In genomic region chr5:123813937-123814624, GRCh38 we compare ENCODE assay signal across 9 cellular contexts.
A peak's percentile ranks its signal among the peaks of the same experiment; 100 is the strongest.
DNase-seq lines count a peak whose midpoint lies in the region; ATAC-seq, FAIRE-seq and TF ChIP-seq lines count a peak whose summit lies in the region.
"Had no signal": no experiment of that assay in that cellular context is flagged by ENCODE, and none has a peak within 500 bp of the region (broad histone marks: within the 10 kb centered on the region; RNA-seq: fewer than 3 reads in every experiment).

No MANE protein-coding gene starts in this region.

- no peaks in the 10 kb centered on the region for H3K9me3 ChIP-seq in GM12878 (replicated peaks; ENCODE audit: control insufficient read depth, insufficient read depth, low read length)

- H3K9ac ChIP-seq in GM12878 (ENCODE audit: control insufficient read depth, insufficient read depth, low read length), result no peak overlapping the region
- H3K9ac ChIP-seq: KMS-11 had no signal

- H2AFZ ChIP-seq in GM12878 (ENCODE audit: control insufficient read depth, low read depth, low read length), result no peak overlapping the region

- H3K4me1 Mint-ChIP-seq in activated CD4-positive, alpha-beta memory T cell treated with anti-CD3 and anti-CD28 coated beads, Interleukin-2, amount 10 ng/mL, durations not matched to agents 7 days and 5 days, result no peaks in the 10 kb centered on the region

- no peak for FAIRE-seq in GM12878 (lab: Jason Lieb, UNC)

- H3K4me3 Mint-ChIP-seq in activated CD4-positive, alpha-beta memory T cell treated with anti-CD3 and anti-CD28 coated beads, Interleukin-2, amount 10 ng/mL, durations not matched to agents 7 days and 5 days, result no peak overlapping the region

- no peaks in the 10 kb centered on the region for H3K4me1 ChIP-seq in GM12878 (ENCODE audit: control insufficient read depth, insufficient read depth, low read length)

- SMC1A ChIA-PET in GM12878 (lab: Charles Lee; ENCODE audit: uncharacterized antibody, unreplicated experiment), result interaction anchor here (0.7 kb wide), 1 partner anchor 43 kb away, joined by 3 read pairs; no protein-coding TSS in a partner anchor

- TF ChIP-seq RAD21 in GM12878 (IDR thresholded peaks at IDR 0.05; ENCODE audit: insufficient read depth, low read depth, low read length), result no peak

- H3K4me3 ChIP-seq in GM12878, result no peak overlapping the region

- no peak overlapping the region for H3K27ac ChIP-seq in GM12878 (ENCODE audit: control insufficient read depth, insufficient read depth)
- H3K27ac ChIP-seq: KMS-11 had no signal

- H4K20me1 ChIP-seq in GM12878 (ENCODE audit: control insufficient read depth, insufficient read depth), result no peaks in the 10 kb centered on the region

- DNase-seq in NCI-H1930 (lab: John Stamatoyannopoulos, UW) (peak; percentile 82 to 87), GM12878 (ENCODE audit: low read depth, low spot score) (peak; percentile 43), midbrain (lab: John Stamatoyannopoulos, UW) (peak; percentile 30), AG08396 (ENCODE audit: low spot score) (no peak), NCI-H1048 (lab: John Stamatoyannopoulos, UW) (no peak)
- no peak for DNase-seq in activated CD4-positive, alpha-beta memory T cell treated with anti-CD3 and anti-CD28 coated beads, Interleukin-2, amount 10 ng/mL, durations not matched to agents 7 days and 5 days

- H3K36me3 ChIP-seq in GM12878 (ENCODE audit: control insufficient read depth in 2 of 2, insufficient read depth in 2 of 2, low read length in 1 of 2), result no peaks in the 10 kb centered on the region

- no TSS peak for BruUV-seq in GM12878 (replicated peaks; lab: Mats Ljungman, UMichigan)

- POLR2A ChIA-PET in GM12878 (lab: Charles Lee), result interaction anchor here (0.5 to 0.9 kb wide), 3 partner anchors 26 to 1853 kb away, joined by 3 to 5 read pairs (median 3); no protein-coding TSS in a partner anchor
- POLR2A ChIA-PET in activated CD4-positive, alpha-beta memory T cell treated with anti-CD3 and anti-CD28 coated beads, Interleukin-2, amount 10 ng/mL, durations not matched to agents 7 days and 5 days (lab: Charles Lee), result no interaction called here

- RAD21 ChIA-PET in GM12878 (lab: Charles Lee; ENCODE audit: unreplicated experiment), result interaction anchor here (0.5 to 1.1 kb wide), 3 partner anchors 10 to 199 kb away, joined by 3 to 4 read pairs (median 3); no protein-coding TSS in a partner anchor

- H3K36me3 Mint-ChIP-seq in activated CD4-positive, alpha-beta memory T cell treated with anti-CD3 and anti-CD28 coated beads, Interleukin-2, amount 10 ng/mL, durations not matched to agents 7 days and 5 days (ENCODE audit: low read depth), result no peaks in the 10 kb centered on the region

- in situ Hi-C loops in GM12878 (cut with MboI), result no loop called here

- no peaks in the 10 kb centered on the region for H3K27me3 Mint-ChIP-seq in activated CD4-positive, alpha-beta memory T cell treated with anti-CD3 and anti-CD28 coated beads, Interleukin-2, amount 10 ng/mL, durations not matched to agents 7 days and 5 days

- CTCF ChIA-PET in GM12878 (lab: Yijun Ruan, JAX), result interaction anchor here (0.8 kb wide), 1 partner anchor 16 kb away, joined by 3 read pairs; no protein-coding TSS in a partner anchor
- CTCF ChIA-PET in activated CD4-positive, alpha-beta memory T cell treated with anti-CD3 and anti-CD28 coated beads, Interleukin-2, amount 10 ng/mL, durations not matched to agents 7 days and 5 days (lab: Charles Lee), result no interaction called here

- H3K27me3 ChIP-seq in GM12878 (replicated peaks in 1 of 2; ENCODE audit: control insufficient read depth in 2 of 2, insufficient read depth in 2 of 2, low read length in 1 of 2), result no peaks in the 10 kb centered on the region

- no peaks in the 10 kb centered on the region for H3K79me2 ChIP-seq in GM12878 (ENCODE audit: control insufficient read depth, insufficient read depth, low read length)

- ATAC-seq in GM18519 (IDR thresholded peaks at IDR 0.05; ENCODE audit: low FRiP score, unreplicated experiment) (peak; percentile 79), GM12878 (peak; percentile 91), GM19328 (IDR thresholded peaks at IDR 0.05; ENCODE audit: unreplicated experiment) (no peak)

- TF ChIP-seq POLR2A in GM12878 (IDR thresholded peaks at IDR 0.05; ENCODE audit: low read depth, low read length), result no peak

- WGBS in GM12878 (ENCODE audit: insufficient coverage, insufficient replicate concordance, low lambda C conversion rate, missing lambda C conversion rate), result 3% methylated on average over 10 of the region's 10 CpGs

- H3K4me2 ChIP-seq in GM12878 (ENCODE audit: control insufficient read depth, insufficient read depth), result no peak overlapping the region
- H3K4me2 ChIP-seq: KMS-11 had no signal

- H3K27ac Mint-ChIP-seq in activated CD4-positive, alpha-beta memory T cell treated with anti-CD3 and anti-CD28 coated beads, Interleukin-2, amount 10 ng/mL, durations not matched to agents 7 days and 5 days, result no peak overlapping the region

- TF ChIP-seq EP300 in GM12878 (IDR thresholded peaks at IDR 0.05; ENCODE audit: borderline replicate concordance in 1 of 2, control insufficient read depth in 1 of 2, low read depth in 2 of 2, low read length in 2 of 2), result peak in 1 of 2 experiments; percentile 72; a peak in 2 of 4 replicates

- intact Hi-C loops in GM12878 (cut with micrococcal nuclease; ENCODE audit: unreplicated experiment), result no loop called here

- no peaks in the 10 kb centered on the region for H3K9me3 Mint-ChIP-seq in activated CD4-positive, alpha-beta memory T cell treated with anti-CD3 and anti-CD28 coated beads, Interleukin-2, amount 10 ng/mL, durations not matched to agents 7 days and 5 days

- no peak for TF ChIP-seq CTCF in GM12878 (IDR thresholded peaks at IDR 0.05 in 2 of 3, conservative IDR thresholded peaks at IDR 0.05 in 1 of 3; ENCODE audit: control insufficient read depth in 2 of 3, extremely low read depth in 1 of 3, insufficient read depth in 1 of 3, low read depth in 3 of 3, low read length in 3 of 3)

TF ChIP-seq in GM12878, 131 proteins besides CTCF, POLR2A, EP300 and RAD21 (continues in another document):
- TF ChIP-seq ZNF592 (IDR thresholded peaks at IDR 0.05), result no peak
- TF ChIP-seq DPF2 (IDR thresholded peaks at IDR 0.05), result peak; percentile 62
- TF ChIP-seq BMI1 (IDR thresholded peaks at IDR 0.05; ENCODE audit: borderline replicate concordance), result 0 out of 2 replicates have a peak, but pooled peaks have one; percentile 19
- peak; percentile 97 for TF ChIP-seq MTA2 (IDR thresholded peaks at IDR 0.05; ENCODE audit: low read depth)
- peak; percentile 31; the same call in 1 of the 2 replicates for TF ChIP-seq IKZF1 (conservative IDR thresholded peaks at IDR 0.05)
- peak; percentile 72; the same call in 1 of the 2 replicates for TF ChIP-seq BCL11A (IDR thresholded peaks at IDR 0.05; ENCODE audit: low read depth, low read length)
- TF ChIP-seq ATF7 (IDR thresholded peaks at IDR 0.05; ENCODE audit: low read depth), result peak; percentile 57
- no peak for TF ChIP-seq NBN (IDR thresholded peaks at IDR 0.05)
- TF ChIP-seq RELB (IDR thresholded peaks at IDR 0.05; ENCODE audit: low read depth), result 0 out of 2 replicates have a peak, but pooled peaks have one; percentile 26
- TF ChIP-seq NR2F1 (conservative IDR thresholded peaks at IDR 0.05), result peak; percentile 82

Comparison
In these comparisons a context has a peak if more than half of its experiments do, and no peak if none do; other contexts are left out.
1. DNase-seq: peak in NCI-H1930 (2 of 2), GM12878 (single experiment) and midbrain (single experiment); none in AG08396 (single experiment), activated CD4-positive, alpha-beta memory T cell treated with anti-CD3 and anti-CD28 coated beads, Interleukin-2, amount 10 ng/mL, durations not matched to agents 7 days and 5 days (single experiment) and NCI-H1048 (single experiment).